Comparison of ENCODE assay signal across 13 cellular contexts in the genomic region with DNA sequence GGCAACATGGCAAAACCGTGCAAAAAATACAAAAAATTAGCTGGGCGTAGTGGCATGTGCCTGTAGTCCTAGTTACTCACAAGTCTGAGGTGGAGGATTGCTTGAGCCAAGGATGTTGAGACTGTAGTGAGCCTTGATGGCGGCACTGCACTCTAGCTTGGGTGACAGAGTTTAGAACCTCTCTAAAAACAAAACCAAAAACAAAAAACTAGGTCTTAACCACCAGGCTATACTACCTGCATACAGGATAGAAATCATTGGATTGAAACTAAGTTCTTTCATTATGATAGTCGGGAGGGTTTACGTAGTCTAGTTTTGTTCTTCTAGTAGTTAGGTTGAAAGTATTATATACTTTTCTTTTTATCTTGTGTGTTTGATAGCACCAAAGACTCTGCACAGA. TPM values are rescaled to one million over a fixed set of nuclear protein-coding genes. Genes with fewer than 3 reads are reported as not detected.
DNase-seq lines count a peak whose midpoint lies in the region; ATAC-seq and TF ChIP-seq lines count a peak whose summit lies in the region.
"Had no signal": no experiment of that assay in that cellular context is flagged by ENCODE, and none has a peak within 500 bp of the region (broad histone marks: within the 10 kb centered on the region; RNA-seq: fewer than 3 reads in every experiment).

No MANE protein-coding gene starts in this region.

- H3K4me3 Mint-ChIP-seq in activated T-helper 17 cell treated with anti-CD3 and anti-CD28 coated beads, Interleukin-2, amount 50 U/mL, for 72 hours: no peak overlapping the region
- H3K4me3 Mint-ChIP-seq: CD4-positive, alpha-beta memory T cell had no signal

- H3K9ac ChIP-seq in skeletal muscle satellite cell (ENCODE audit: low read depth, low read length): peak overlapping the region; percentile 33

- intact Hi-C loops in left ventricle myocardium superior (cut with micrococcal nuclease): no loop called here

- H3K36me3 ChIP-seq in right atrium auricular region: peaks cover 34% of the 10 kb centered on the region
- peaks cover 11% of the 10 kb centered on the region for H3K36me3 ChIP-seq in skeletal muscle satellite cell (ENCODE audit: insufficient read depth, low read length)

- no peaks in the 10 kb centered on the region for H3K27me3 Mint-ChIP-seq in activated T-helper 17 cell treated with anti-CD3 and anti-CD28 coated beads, Interleukin-2, amount 50 U/mL, for 72 hours
- H3K27me3 Mint-ChIP-seq: CD4-positive, alpha-beta memory T cell had no signal

- no peak overlapping the region for H3K4me2 ChIP-seq in skeletal muscle satellite cell (ENCODE audit: low read length)

- DNase-seq in right atrium auricular region (ENCODE audit: low spot score) (peak; percentile 5), left ventricle myocardium superior (no peak), NCI-H2029 treated with DMSO at 0.1 percent for 48 hours (lab: John Stamatoyannopoulos, UW) (no peak)
- DNase-seq: BE2C; CD4-positive, alpha-beta memory T cell; DMS79 had no signal

- H3K27me3 ChIP-seq in right atrium auricular region (no peaks in the 10 kb centered on the region), skeletal muscle satellite cell (ENCODE audit: control insufficient read depth, insufficient read depth, low read length) (no peaks in the 10 kb centered on the region)
- H3K27me3 ChIP-seq: BE2C had no signal

- H3K4me1 ChIP-seq in right atrium auricular region (peaks cover 0 to 13% of the 10 kb centered on the region in 2 donors), skeletal muscle satellite cell (ENCODE audit: control insufficient read depth, insufficient read depth, low read length) (peaks cover 24% of the 10 kb centered on the region)
- H3K4me1 ChIP-seq: BE2C had no signal

- H3K9me3 ChIP-seq in right atrium auricular region (no peaks in the 10 kb centered on the region), skeletal muscle satellite cell (replicated peaks; ENCODE audit: low read length) (no peaks in the 10 kb centered on the region)
- H3K9me3 ChIP-seq: BE2C, HAP-1 had no signal

- no peak overlapping the region for H3K27ac ChIP-seq in right atrium auricular region
- H3K27ac ChIP-seq: C4-2B, HL-60 had no signal

- ATAC-seq in left ventricle myocardium superior (no peak), GM18868 (IDR thresholded peaks at IDR 0.05; ENCODE audit: unreplicated experiment) (no peak), GM18858 (IDR thresholded peaks at IDR 0.05; ENCODE audit: unreplicated experiment) (no peak)
- ATAC-seq in activated T-helper 17 cell treated with anti-CD3 and anti-CD28 coated beads, Interleukin-2, amount 50 U/mL, for 72 hours (replicated peaks): peak; percentile 92

- peaks cover 39% of the 10 kb centered on the region for H3K36me3 Mint-ChIP-seq in activated T-helper 17 cell treated with anti-CD3 and anti-CD28 coated beads, Interleukin-2, amount 50 U/mL, for 72 hours (ENCODE audit: low read depth)

- no peak overlapping the region for H3K4me3 ChIP-seq in right atrium auricular region
- no peak overlapping the region for H3K4me3 ChIP-seq in skeletal muscle satellite cell (ENCODE audit: low read length)
- H3K4me3 ChIP-seq: HAP-1 had no signal

- H3K9me3 Mint-ChIP-seq in activated T-helper 17 cell treated with anti-CD3 and anti-CD28 coated beads, Interleukin-2, amount 50 U/mL, for 72 hours: no peaks in the 10 kb centered on the region
- H3K9me3 Mint-ChIP-seq: CD4-positive, alpha-beta memory T cell had no signal

- TF ChIP-seq CTCF in right atrium auricular region (IDR thresholded peaks at IDR 0.05): no peak

- H3K4me1 Mint-ChIP-seq in activated T-helper 17 cell treated with anti-CD3 and anti-CD28 coated beads, Interleukin-2, amount 50 U/mL, for 72 hours: peaks cover 5% of the 10 kb centered on the region

- H3K27ac Mint-ChIP-seq in activated T-helper 17 cell treated with anti-CD3 and anti-CD28 coated beads, Interleukin-2, amount 50 U/mL, for 72 hours: peak overlapping the region; percentile 67
- H3K27ac Mint-ChIP-seq: CD4-positive, alpha-beta memory T cell had no signal

RNA-seq across cellular contexts. Expression of a gene that starts 5.8 kb away (rescaled TPM):
- total RNA-seq in right atrium auricular region (10 to 100 TPM; 11.0 to 11.5 TPM), left ventricle myocardium superior (25.2 TPM)
- 10 to 100 TPM; 15.3 to 18.6 TPM for total RNA-seq in activated T-helper 17 cell treated with anti-CD3 and anti-CD28 coated beads, Interleukin-2, amount 50 U/mL, for 72 hours
- total RNA-seq in skeletal muscle satellite cell (2012; rRNA removed): 6.6 and 7.4 TPM in 2 replicates

RNA-seq across cellular contexts. Expression of a gene that starts 6.3 kb away (rescaled TPM):
- total RNA-seq in right atrium auricular region: 10 to 100 TPM; 25.3 to 32.8 TPM
- total RNA-seq in left ventricle myocardium superior: 21.7 TPM
- total RNA-seq in activated T-helper 17 cell treated with anti-CD3 and anti-CD28 coated beads, Interleukin-2, amount 50 U/mL, for 72 hours: 100 to 1,000 TPM; 101 to 106 TPM
- total RNA-seq in skeletal muscle satellite cell (2012; rRNA removed): 48.7 and 52.6 TPM in 2 replicates

RNA-seq across cellular contexts. Expression of a gene that starts 39.1 kb away (rescaled TPM):
- total RNA-seq in right atrium auricular region (1,000 to 10,000 TPM in 1 of 2 donors, 100 to 1,000 TPM in 1; 442 to 1,859 TPM), left ventricle myocardium superior (69.5 TPM)
- 1 to 10 TPM; 5.1 to 9.6 TPM for total RNA-seq in activated T-helper 17 cell treated with anti-CD3 and anti-CD28 coated beads, Interleukin-2, amount 50 U/mL, for 72 hours
- total RNA-seq in skeletal muscle satellite cell (2012; rRNA removed): 22.3 and 325 TPM in 2 replicates

RNA-seq across cellular contexts. Expression of a gene that starts 52.9 kb away (rescaled TPM):
- 1 to 10 TPM; 7.5 to 9.0 TPM for total RNA-seq in right atrium auricular region
- total RNA-seq in left ventricle myocardium superior: 8.5 TPM
- total RNA-seq in activated T-helper 17 cell treated with anti-CD3 and anti-CD28 coated beads, Interleukin-2, amount 50 U/mL, for 72 hours: 1 to 10 TPM; 3.5 to 7.5 TPM
- total RNA-seq in skeletal muscle satellite cell (2012; rRNA removed): 1.7 and 2.0 TPM in 2 replicates

RNA-seq across cellular contexts. Expression of a gene that starts 59.7 kb away (rescaled TPM):
- 10 to 100 TPM; 19.1 to 33.0 TPM for total RNA-seq in right atrium auricular region
- total RNA-seq in left ventricle myocardium superior: 20.4 TPM
- total RNA-seq in activated T-helper 17 cell treated with anti-CD3 and anti-CD28 coated beads, Interleukin-2, amount 50 U/mL, for 72 hours: 10 to 100 TPM; 25.0 to 43.9 TPM
- total RNA-seq in skeletal muscle satellite cell (2012; rRNA removed): 7.4 and 9.2 TPM in 2 replicates
